In genomic region chr1:53238197-53239155, GRCh38 we compare ENCODE assay signal across 8 cellular contexts. TPM values are rescaled to one million over a fixed set of nuclear protein-coding genes. Genes with fewer than 3 reads are reported as not detected.
A peak's percentile ranks its signal among the peaks of the same experiment; 100 is the strongest.
DNase-seq lines count a peak whose midpoint lies in the region; ATAC-seq and TF ChIP-seq lines count a peak whose summit lies in the region.

Gene MAGOH (minus strand): TSS chr1:53238518. CDS start chr1:53238448, 70 bp downstream.

- H4K20me1 ChIP-seq in osteoblast (ENCODE audit: insufficient read depth, low read length) = peaks cover 3% of the 10 kb centered on the region

- peaks cover 15% of the 10 kb centered on the region for H3K4me1 ChIP-seq in osteoblast (ENCODE audit: insufficient read depth, low read length)
- peaks cover 11 to 25% of the 10 kb centered on the region in 2 donors for H3K4me1 ChIP-seq in thoracic aorta (ENCODE audit: control insufficient read depth in 1 of 2, low read depth in 2 of 2)

- peaks cover 37% of the 10 kb centered on the region for H3K4me1 Mint-ChIP-seq in activated naive CD8-positive, alpha-beta T cell (ENCODE audit: low read depth)

- H3K4me3 ChIP-seq in osteoblast (ENCODE audit: insufficient read depth, low read length) (peak within 1 kb of the TSS; percentile 86), thoracic aorta (peak within 1 kb of the TSS; percentile 94)

- ATAC-seq in HG02623 (IDR thresholded peaks at IDR 0.05; ENCODE audit: unreplicated experiment) (peak; percentile 97), thoracic aorta (ENCODE audit: insufficient number of reproducible peaks, low FRiP score, low read depth) (peak; percentile 86)

- H3K27me3 Mint-ChIP-seq in activated naive CD8-positive, alpha-beta T cell = no peaks in the 10 kb centered on the region

- CTCF ChIA-PET in GM10248 (lab: Yijun Ruan, JAX) = no interaction called here

- peaks cover 5% of the 10 kb centered on the region for H3K36me3 Mint-ChIP-seq in activated naive CD8-positive, alpha-beta T cell

- no peaks in the 10 kb centered on the region for H3K9me3 Mint-ChIP-seq in activated naive CD8-positive, alpha-beta T cell (ENCODE audit: low read depth)

- H3K4me2 ChIP-seq in osteoblast (ENCODE audit: insufficient read depth, low read length) = peak within 1 kb of the TSS; percentile 98

- DNase-seq in GM10248 (ENCODE audit: extremely low spot score) (peak; percentile 98), NCI-H1105 (lab: John Stamatoyannopoulos, UW) (peak; percentile 96), SKM-1 treated with dmso at 0.1 percent for 144 hours (lab: John Stamatoyannopoulos, UW; ENCODE audit: unreplicated experiment) (peak; percentile 96), glomerular visceral epithelial cell (ENCODE audit: extremely low spot score) (peak; percentile 95), osteoblast (ENCODE audit: insufficient read length, low spot score, missing footprints) (peak; percentile 99), thoracic aorta (ENCODE audit: low spot score) (peak; percentile 79)

- H3K36me3 ChIP-seq in osteoblast (ENCODE audit: insufficient read depth, low read length) = peaks cover 26% of the 10 kb centered on the region
- H3K36me3 ChIP-seq in thoracic aorta = peaks cover 13% of the 10 kb centered on the region

- H3K27ac ChIP-seq in osteoblast (ENCODE audit: low read depth, low read length) = peak within 1 kb of the TSS; percentile 88
- peak within 1 kb of the TSS; percentile 52 to 55 for H3K27ac ChIP-seq in thoracic aorta

- no peaks in the 10 kb centered on the region for H3K9me3 ChIP-seq in osteoblast (ENCODE audit: low read depth, low read length)
- H3K9me3 ChIP-seq in thoracic aorta = no peaks in the 10 kb centered on the region

- H3K79me2 ChIP-seq in osteoblast (ENCODE audit: insufficient read depth, low read length) = peaks cover 44% of the 10 kb centered on the region

- POLR2A ChIA-PET in GM10248 (lab: Yijun Ruan, JAX) = interaction anchor here (0.6 kb wide), 1 partner anchor 27 kb away, joined by 4 read pairs; no protein-coding TSS in a partner anchor

- H3K27ac Mint-ChIP-seq in activated naive CD8-positive, alpha-beta T cell = peak within 1 kb of the TSS; percentile 96

- TF ChIP-seq CTCF in GM10248 (IDR thresholded peaks at IDR 0.05; ENCODE audit: control extremely low read depth, extremely low read depth, low read depth, missing control alignments) (no peak), osteoblast (IDR thresholded peaks at IDR 0.05; ENCODE audit: extremely low read depth, low read depth, low read length) (no peak), thoracic aorta (IDR thresholded peaks at IDR 0.05) (no peak)

- peak within 1 kb of the TSS; percentile 97 for H2AFZ ChIP-seq in osteoblast (ENCODE audit: low read length)

- H3K27me3 ChIP-seq in osteoblast (ENCODE audit: insufficient read depth, low read length) (no peaks in the 10 kb centered on the region), thoracic aorta (replicated peaks; ENCODE audit: insufficient read depth) (no peaks in the 10 kb centered on the region)

- H3K4me3 Mint-ChIP-seq in activated naive CD8-positive, alpha-beta T cell = peak within 1 kb of the TSS; percentile 97

RNA-seq across cellular contexts. Expression of gene MAGOH, which starts in this region (rescaled TPM):
- total RNA-seq in osteoblast (15.6 and 22.8 TPM in 2 replicates), thoracic aorta (10 to 100 TPM in 1 of 2 donors, 1 to 10 TPM in 1; 9.5 to 21.8 TPM)

Comparison
In these comparisons a context has a peak if more than half of its experiments do, and no peak if none do; other contexts are left out.
1. Peak in every context shown above with its lines: DNase-seq, ATAC-seq, H3K4me3 ChIP-seq and H3K27ac ChIP-seq.